ENCODE assay signal across 26 cellular contexts in genomic region chr11:12212181-12212820, GRCh38.
A peak's percentile ranks its signal among the peaks of the same experiment; 100 is the strongest.
DNase-seq lines count a peak whose midpoint lies in the region; ATAC-seq and TF ChIP-seq lines count a peak whose summit lies in the region.
"Had no signal": no experiment of that assay in that cellular context is flagged by ENCODE, and none has a peak within 500 bp of the region (broad histone marks: within the 10 kb centered on the region; RNA-seq: fewer than 3 reads in every experiment).

No MANE protein-coding gene starts in this region.

- ATAC-seq in central memory CD8-positive, alpha-beta T cell (replicated peaks; ENCODE audit: extremely low read depth, poor library complexity, severe bottlenecking) = no peak
- no peak for ATAC-seq in HG03378 (IDR thresholded peaks at IDR 0.05; ENCODE audit: unreplicated experiment)
- ATAC-seq: activated CD4-positive, alpha-beta T cell treated with anti-CD3 and anti-CD28 coated beads for 36 hours; mucosa of descending colon had no signal

- no peak for TF ChIP-seq CTCF in HEK293 (tag by site-specific recombination; IDR thresholded peaks at IDR 0.05)
- no peak for TF ChIP-seq CTCF in osteoblast (IDR thresholded peaks at IDR 0.05; ENCODE audit: extremely low read depth, low read depth, low read length)

- H3K27me3 ChIP-seq in osteoblast (ENCODE audit: insufficient read depth, low read length) = no peaks in the 10 kb centered on the region
- H3K27me3 ChIP-seq: neural progenitor cell, tibial nerve had no signal

- H3K4me1 ChIP-seq in HEK293 (ENCODE audit: control insufficient read depth, insufficient read depth, low read length) = no peaks in the 10 kb centered on the region
- H3K4me1 ChIP-seq in osteoblast (ENCODE audit: insufficient read depth, low read length) = peaks cover 43% of the 10 kb centered on the region

- H3K9me3 Mint-ChIP-seq in central memory CD8-positive, alpha-beta T cell = no peaks in the 10 kb centered on the region
- H3K9me3 Mint-ChIP-seq: CD4-positive, CD25-positive, alpha-beta regulatory T cell; neural progenitor cell had no signal

- H3K4me1 Mint-ChIP-seq in central memory CD8-positive, alpha-beta T cell = peaks cover 29% of the 10 kb centered on the region

- POLR2A ChIA-PET in HEK293 (lab: Yijun Ruan, JAX) = no interaction called here

- H3K36me3 ChIP-seq in HEK293 (ENCODE audit: control insufficient read depth in 2 of 2, insufficient read depth in 1 of 2, low read length in 2 of 2) (peaks cover 0 to 12% of the 10 kb centered on the region in 2 experiments; a peak in 1 of 3 replicates), osteoblast (ENCODE audit: insufficient read depth, low read length) (peaks cover 95% of the 10 kb centered on the region)
- H3K36me3 ChIP-seq: neural progenitor cell had no signal

- H3K36me3 Mint-ChIP-seq in central memory CD8-positive, alpha-beta T cell (ENCODE audit: insufficient read depth) = peaks cover 49% of the 10 kb centered on the region
- H3K36me3 Mint-ChIP-seq: neural progenitor cell had no signal

- peak; percentile 79 for DNase-seq in NCI-H345 treated with DMSO at 0.1 percent for 48 hours (lab: John Stamatoyannopoulos, UW; ENCODE audit: unreplicated experiment)
- no peak for DNase-seq in central memory CD8-positive, alpha-beta T cell (ENCODE audit: low spot score in 2 of 2)
- no peak for DNase-seq in osteoblast (ENCODE audit: insufficient read length, low spot score, missing footprints)
- DNase-seq in stimulated activated CD8-positive, alpha-beta memory T cell treated with anti-CD3 and anti-CD28 coated beads, Interleukin-4, amount 100 ng/mL, for 48 hours = no peak
- no peak for DNase-seq in OCI-M1 (lab: John Stamatoyannopoulos, UW)
- DNase-seq in GDM1 (lab: John Stamatoyannopoulos, UW) = no peak
- DNase-seq: activated CD4-positive, alpha-beta T cell treated with anti-CD3 and anti-CD28 coated beads for 36 hours; activated naive CD4-positive, alpha-beta T cell treated with anti-CD3 and anti-CD28 coated beads, Interleukin-2, amount 50 U/mL, for 16 hours; activated T-cell treated with anti-CD3 and anti-CD28 coated beads, Interleukin-2, amount 50 U/mL, for 48 hours; anterior cingulate cortex; CD4-positive, CD25-positive, alpha-beta regulatory T cell; central memory CD4-positive, alpha-beta T cell; DMS153; GF-D8; HCEC 1CT; mucosa of descending colon; NCI-H1092 treated with DMSO at 0.1 percent for 48 hours; NCI-H2107; NCI-H526; stimulated activated naive CD4-positive, alpha-beta T cell; T-helper 1 cell had no signal

- no peaks in the 10 kb centered on the region for H3K9me3 ChIP-seq in HEK293 (ENCODE audit: control insufficient read depth, insufficient read depth, low read depth, low read length)
- no peaks in the 10 kb centered on the region for H3K9me3 ChIP-seq in osteoblast (ENCODE audit: low read depth, low read length)
- H3K9me3 ChIP-seq: mucosa of descending colon, tibial nerve had no signal

- no peak overlapping the region for H3K4me2 ChIP-seq in osteoblast (ENCODE audit: insufficient read depth, low read length)
- H3K4me2 ChIP-seq: neural progenitor cell had no signal

- no peak overlapping the region for H2AFZ ChIP-seq in osteoblast (ENCODE audit: low read length)
- H2AFZ ChIP-seq: neural progenitor cell had no signal

- H3K27me3 Mint-ChIP-seq in central memory CD8-positive, alpha-beta T cell = no peaks in the 10 kb centered on the region
- H3K27me3 Mint-ChIP-seq: activated CD4-positive, alpha-beta T cell treated with anti-CD3 and anti-CD28 coated beads for 36 hours; CD4-positive, CD25-positive, alpha-beta regulatory T cell; progenitor cell of endocrine pancreas had no signal

- H3K79me2 ChIP-seq in osteoblast (ENCODE audit: insufficient read depth, low read length) = peaks cover 22% of the 10 kb centered on the region

- no peak overlapping the region for H3K4me3 Mint-ChIP-seq in central memory CD8-positive, alpha-beta T cell
- H3K4me3 Mint-ChIP-seq: activated CD4-positive, alpha-beta T cell treated with anti-CD3 and anti-CD28 coated beads for 36 hours; CD4-positive, CD25-positive, alpha-beta regulatory T cell; neural progenitor cell had no signal

- CTCF ChIA-PET in HEK293 (lab: Yijun Ruan, JAX) = interaction anchor here (0.7 to 0.9 kb wide), 5 partner anchors 12 to 374 kb away, joined by 3 read pairs; no protein-coding TSS in a partner anchor

- H4K20me1 ChIP-seq in osteoblast (ENCODE audit: insufficient read depth, low read length) = no peaks in the 10 kb centered on the region

- H3K27ac ChIP-seq in HEK293 (ENCODE audit: extremely low read depth, low read depth, low read length) (no peak overlapping the region), osteoblast (ENCODE audit: low read depth, low read length) (peak overlapping the region; percentile 84)
- H3K27ac ChIP-seq: neural progenitor cell, tibial nerve had no signal

- H3K4me3 ChIP-seq in HEK293 (ENCODE audit: low read depth, low read length) (no peak overlapping the region), osteoblast (ENCODE audit: insufficient read depth, low read length) (no peak overlapping the region)
- H3K4me3 ChIP-seq: mucosa of descending colon, neural progenitor cell, tibial nerve had no signal

- peak overlapping the region; percentile 5 for H3K27ac Mint-ChIP-seq in central memory CD8-positive, alpha-beta T cell (ENCODE audit: low read depth)
- H3K27ac Mint-ChIP-seq: activated CD4-positive, alpha-beta T cell treated with anti-CD3 and anti-CD28 coated beads for 36 hours; neural progenitor cell had no signal

TF ChIP-seq in HEK293, 187 proteins besides CTCF, POLR2A, EP300 and RAD21 (continues in another document):
- TF ChIP-seq ZNF629 (tag by site-specific recombination; IDR thresholded peaks at IDR 0.05) (peak; percentile 87), GFI1B (tag by site-specific recombination; IDR thresholded peaks at IDR 0.05) (no peak), ZBTB20 (tag by site-specific recombination; IDR thresholded peaks at IDR 0.05) (peak; percentile 14; the same call in 1 of the 2 replicates), ZBTB11 (tag by site-specific recombination; conservative IDR thresholded peaks at IDR 0.05; ENCODE audit: low read depth) (no peak), ZNF449 (tag by site-specific recombination; IDR thresholded peaks at IDR 0.05) (no peak), ZNF621 (tag by site-specific recombination; IDR thresholded peaks at IDR 0.05) (no peak), ZNF16 (tag by site-specific recombination; IDR thresholded peaks at IDR 0.05; ENCODE audit: low read depth) (no peak), KLF8 (tag by site-specific recombination; IDR thresholded peaks at IDR 0.05) (no peak)
- TF ChIP-seq, protein P1, sequence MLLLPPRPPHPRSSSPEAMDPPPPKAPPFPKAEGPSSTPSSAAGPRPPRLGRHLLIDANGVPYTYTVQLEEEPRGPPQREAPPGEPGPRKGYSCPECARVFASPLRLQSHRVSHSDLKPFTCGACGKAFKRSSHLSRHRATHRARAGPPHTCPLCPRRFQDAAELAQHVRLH (tag by site-specific recombination; IDR thresholded peaks at IDR 0.05) = no peak
- TF ChIP-seq, protein P2, sequence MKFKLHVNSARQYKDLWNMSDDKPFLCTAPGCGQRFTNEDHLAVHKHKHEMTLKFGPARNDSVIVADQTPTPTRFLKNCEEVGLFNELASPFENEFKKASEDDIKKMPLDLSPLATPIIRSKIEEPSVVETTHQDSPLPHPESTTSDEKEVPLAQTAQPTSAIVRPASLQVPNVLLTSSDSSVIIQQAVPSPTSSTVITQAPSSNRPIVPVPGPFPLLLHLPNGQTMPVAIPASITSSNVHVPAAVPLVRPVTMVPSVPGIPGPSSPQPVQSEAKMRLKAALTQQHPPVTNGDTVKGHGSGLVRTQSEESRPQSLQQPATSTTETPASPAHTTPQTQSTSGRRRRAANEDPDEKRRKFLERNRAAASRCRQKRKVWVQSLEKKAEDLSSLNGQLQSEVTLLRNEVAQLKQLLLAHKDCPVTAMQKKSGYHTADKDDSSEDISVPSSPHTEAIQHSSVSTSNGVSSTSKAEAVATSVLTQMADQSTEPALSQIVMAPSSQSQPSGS (tag by site-specific recombination; IDR thresholded peaks at IDR 0.05; ENCODE audit: low read depth) = peak; percentile 46; the same call in 1 of the 2 replicates
